8 cellular contexts compared by ENCODE assay signal in genomic region chr22:24930678-24931077, GRCh38. TPM values are rescaled to one million over a fixed set of nuclear protein-coding genes. Genes with fewer than 3 reads are reported as not detected.
"Had no signal": no experiment of that assay in that cellular context is flagged by ENCODE, and none has a peak within 500 bp of the region (broad histone marks: within the 10 kb centered on the region; RNA-seq: fewer than 3 reads in every experiment).

No MANE protein-coding gene starts in this region.

- DNase-seq: GDM1, GF-D8 had no signal

- H3K4me3 ChIP-seq: GM12878 had no signal

- ATAC-seq: GM12878 had no signal

- FAIRE-seq: G401.6, GM12878, GM12891, GM12892, GM18507, GM19239 had no signal

RNA-seq across cellular contexts. Expression of gene LHFPL7, which starts 15.8 kb away (rescaled TPM):
- polyA plus RNA-seq: GM12878 had no signal
